Comparison of ENCODE assay signal across 8 cellular contexts in genomic region chr20:49132995-49133451, GRCh38. TPM values are rescaled to one million over a fixed set of nuclear protein-coding genes. Genes with fewer than 3 reads are reported as not detected.
DNase-seq lines count a peak whose midpoint lies in the region; ATAC-seq and TF ChIP-seq lines count a peak whose summit lies in the region.

No MANE protein-coding gene starts in this region.

- no peaks in the 10 kb centered on the region for H4K20me1 ChIP-seq in hepatocyte (ENCODE audit: insufficient read depth, poor library complexity, severe bottlenecking)

- TF ChIP-seq CTCF in GM12873 (IDR thresholded peaks at IDR 0.05; ENCODE audit: insufficient read depth, low read depth, low read length, missing control alignments) (peak; percentile 54), astrocyte of the cerebellum (IDR thresholded peaks at IDR 0.05; ENCODE audit: low read depth, low read length, missing control alignments) (peak; percentile 42), hepatocyte (IDR thresholded peaks at IDR 0.05; ENCODE audit: poor library complexity) (peak; percentile 64)

- peaks cover 28% of the 10 kb centered on the region for H3K79me2 ChIP-seq in hepatocyte

- no peak overlapping the region for H3K27ac ChIP-seq in hepatocyte

- H3K4me2 ChIP-seq in hepatocyte, result no peak overlapping the region

- no peaks in the 10 kb centered on the region for H3K9me3 ChIP-seq in hepatocyte (ENCODE audit: low read depth)

- no peaks in the 10 kb centered on the region for H3K27me3 ChIP-seq in hepatocyte

- no peak overlapping the region for H2AFZ ChIP-seq in hepatocyte

- 59% methylated on average over 5 of the region's 5 CpGs for WGBS in hepatocyte (ENCODE audit: low lambda C conversion rate, missing lambda C conversion rate)

- H3K4me3 ChIP-seq in astrocyte of the cerebellum (ENCODE audit: low read depth, low read length) (no peak overlapping the region), hepatocyte (no peak overlapping the region), skeletal muscle cell (ENCODE audit: low read depth, low read length) (no peak overlapping the region)

- no peaks in the 10 kb centered on the region for H3K4me1 ChIP-seq in hepatocyte (ENCODE audit: insufficient read depth)

- no peaks in the 10 kb centered on the region for H3K36me3 ChIP-seq in hepatocyte (replicated peaks; ENCODE audit: insufficient read depth, low read depth)

- DNase-seq in AG20443 (ENCODE audit: low spot score), result peak; percentile 75
- DNase-seq in NCI-H226, result peak; percentile 34
- peak; percentile 84 for DNase-seq in astrocyte of the cerebellum (ENCODE audit: low read depth)
- DNase-seq in hepatocyte (ENCODE audit: low spot score), result peak; percentile 81
- DNase-seq in skeletal muscle cell (ENCODE audit: low read depth), result peak; percentile 20

- in situ Hi-C loops in astrocyte of the cerebellum (cut with HindIII; ENCODE audit: low sequenced_read_pairs), result loop anchor here (5.0 to 10.0 kb wide), 3 partner anchors 48 to 89 kb away; partner anchors contain the start of gene STAU1

- ATAC-seq in HG02885 (IDR thresholded peaks at IDR 0.05; ENCODE audit: poor library complexity, unreplicated experiment) (no peak), HG03520 (IDR thresholded peaks at IDR 0.05; ENCODE audit: unreplicated experiment) (no peak)

- H3K9me2 ChIP-seq in hepatocyte (replicated peaks; ENCODE audit: insufficient read depth), result no peaks in the 10 kb centered on the region

RNA-seq across cellular contexts. Expression of gene STAU1, which starts 55.1 kb away (rescaled TPM):
- 79.2 and 84.5 TPM in 2 replicates for total RNA-seq in hepatocyte
- 64.7 and 72.9 TPM in 2 replicates for polyA plus RNA-seq in hepatocyte

Comparison
In these comparisons a context has a peak if more than half of its experiments do, and no peak if none do; other contexts are left out.
1. DNase-seq: peak in every context shown above with its lines; median percentile 84 in astrocyte of the cerebellum; 81 in hepatocyte; 75 in AG20443; 34 in NCI-H226; 20 in skeletal muscle cell.